Comparison of ENCODE assay signal across 8 cellular contexts in the genomic region with DNA sequence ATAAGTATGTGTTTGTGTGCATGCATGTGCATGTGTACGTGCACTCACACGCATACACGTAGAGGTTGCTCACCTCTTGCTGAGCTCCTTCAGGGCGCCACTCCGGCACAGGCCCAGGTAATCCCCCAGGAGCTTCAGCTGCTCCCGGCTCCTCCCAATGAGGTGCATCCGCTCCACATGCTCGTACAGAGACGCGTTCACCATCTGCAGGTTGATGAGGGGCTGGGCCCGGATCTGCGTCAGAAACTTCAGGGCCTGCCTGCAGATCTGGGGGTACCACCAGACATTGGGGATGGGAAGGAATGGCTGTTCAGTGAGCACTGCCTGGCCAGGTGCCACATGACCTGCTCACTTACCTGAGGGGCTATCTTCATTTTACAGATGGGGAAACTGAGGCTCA.
DNase-seq lines count a peak whose midpoint lies in the region; ATAC-seq and TF ChIP-seq lines count a peak whose summit lies in the region.
"Not testable (repeated sequence)": the region's sequence is repeated elsewhere in the genome, so short reads cannot be mapped to it uniquely, and the experiment has no call there.

No MANE protein-coding gene starts in this region.

- not testable (repeated sequence) for H3K4me3 Mint-ChIP-seq in Calu3 (ENCODE audit: low read depth, unreplicated experiment); activated CD8-positive, alpha-beta T cell treated with anti-CD3 and anti-CD28 coated beads, Interleukin-2, amount 10 ng/mL, durations not matched to agents 7 days and 5 days; activated naive CD8-positive, alpha-beta T cell treated with anti-CD3 and anti-CD28 coated beads, Interleukin-2, amount 10 ng/mL, durations not matched to agents 7 days and 5 days

- not testable (repeated sequence) for H3K9me2 ChIP-seq in PC-3 (replicated peaks; ENCODE audit: low read length)

- H3K27me3 Mint-ChIP-seq in Calu3 (ENCODE audit: unreplicated experiment); activated CD8-positive, alpha-beta T cell treated with anti-CD3 and anti-CD28 coated beads, Interleukin-2, amount 10 ng/mL, durations not matched to agents 7 days and 5 days (ENCODE audit: low read depth); activated naive CD8-positive, alpha-beta T cell treated with anti-CD3 and anti-CD28 coated beads, Interleukin-2, amount 10 ng/mL, durations not matched to agents 7 days and 5 days: not testable (repeated sequence)

- TF ChIP-seq EP300 in upper lobe of left lung (IDR thresholded peaks at IDR 0.05), result not testable (repeated sequence)

- H3K9me3 ChIP-seq in PC-3 (ENCODE audit: low read length); left ventricle myocardium inferior (replicated peaks); neutrophil; upper lobe of left lung: not testable (repeated sequence)

- H3K79me2 ChIP-seq in PC-3 (ENCODE audit: low read length), result not testable (repeated sequence)

- H3K9me3 Mint-ChIP-seq in Calu3 (ENCODE audit: low read depth, unreplicated experiment); activated CD8-positive, alpha-beta T cell treated with anti-CD3 and anti-CD28 coated beads, Interleukin-2, amount 10 ng/mL, durations not matched to agents 7 days and 5 days (ENCODE audit: insufficient read depth); activated naive CD8-positive, alpha-beta T cell treated with anti-CD3 and anti-CD28 coated beads, Interleukin-2, amount 10 ng/mL, durations not matched to agents 7 days and 5 days: not testable (repeated sequence)

- H3K4me1 ChIP-seq in PC-3 (ENCODE audit: insufficient read depth, low read length), result peaks cover 17% of the 10 kb centered on the region
- H3K4me1 ChIP-seq in left ventricle myocardium inferior, result peaks cover 17% of the 10 kb centered on the region
- H3K4me1 ChIP-seq in neutrophil (ENCODE audit: control insufficient read depth in 1 of 2, insufficient read depth in 1 of 2, low read depth in 1 of 2, low read length in 1 of 2), result peaks cover 44 to 50% of the 10 kb centered on the region in 2 experiments
- H3K4me1 ChIP-seq in upper lobe of left lung, result peaks cover 27 to 37% (median 31%) of the 10 kb centered on the region in 4 donors

- H3F3A ChIP-seq in PC-3 (ENCODE audit: low read length, unreplicated experiment), result not testable (repeated sequence)

- DNase-seq in Calu3; PC-3; activated CD8-positive, alpha-beta T cell treated with anti-CD3 and anti-CD28 coated beads, Interleukin-2, amount 10 ng/mL, durations not matched to agents 7 days and 5 days; activated naive CD8-positive, alpha-beta T cell treated with anti-CD3 and anti-CD28 coated beads, Interleukin-2, amount 10 ng/mL, durations not matched to agents 7 days and 5 days; left ventricle myocardium inferior; upper lobe of left lung: not testable (repeated sequence)
- DNase-seq in ecto neural progenitor cell (ENCODE audit: low spot score), result peak; percentile 38

- CTCF ChIA-PET in Calu3 (lab: Charles Lee); PC-3 (lab: Charles Lee); activated CD8-positive, alpha-beta T cell treated with anti-CD3 and anti-CD28 coated beads, Interleukin-2, amount 10 ng/mL, durations not matched to agents 7 days and 5 days (lab: Charles Lee): not testable (repeated sequence)

- H3K27me3 ChIP-seq in PC-3 (ENCODE audit: low read length); left ventricle myocardium inferior (ENCODE audit: low read depth); neutrophil; upper lobe of left lung: not testable (repeated sequence)

- ATAC-seq in PC-3; activated CD8-positive, alpha-beta T cell treated with anti-CD3 and anti-CD28 coated beads, Interleukin-2, amount 10 ng/mL, durations not matched to agents 7 days and 5 days; upper lobe of left lung (ENCODE audit: low FRiP score in 2 of 2): not testable (repeated sequence)
- ATAC-seq in activated naive CD8-positive, alpha-beta T cell treated with anti-CD3 and anti-CD28 coated beads, Interleukin-2, amount 10 ng/mL, durations not matched to agents 7 days and 5 days (ENCODE audit: low read depth), result peak; percentile 3

- peaks cover 20% of the 10 kb centered on the region for H3K4me1 Mint-ChIP-seq in Calu3 (ENCODE audit: low read depth, unreplicated experiment)
- H3K4me1 Mint-ChIP-seq in activated CD8-positive, alpha-beta T cell treated with anti-CD3 and anti-CD28 coated beads, Interleukin-2, amount 10 ng/mL, durations not matched to agents 7 days and 5 days (ENCODE audit: low read depth), result peaks cover 44% of the 10 kb centered on the region
- peaks cover 20% of the 10 kb centered on the region for H3K4me1 Mint-ChIP-seq in activated naive CD8-positive, alpha-beta T cell treated with anti-CD3 and anti-CD28 coated beads, Interleukin-2, amount 10 ng/mL, durations not matched to agents 7 days and 5 days

- H3K4me3 ChIP-seq in PC-3 (ENCODE audit: low read length); left ventricle myocardium inferior; neutrophil (ENCODE audit: low read depth in 1 of 2, low read length in 1 of 2); upper lobe of left lung: not testable (repeated sequence)

- intact Hi-C loops in Calu3 (cut with micrococcal nuclease; ENCODE audit: unreplicated experiment); PC-3 (cut with micrococcal nuclease); left ventricle myocardium inferior (cut with micrococcal nuclease): not testable (repeated sequence)

- TF ChIP-seq POLR2A in upper lobe of left lung (IDR thresholded peaks at IDR 0.05), result not testable (repeated sequence)

- TF ChIP-seq CTCF in Calu3 (IDR thresholded peaks at IDR 0.05; ENCODE audit: unreplicated experiment); PC-3 (conservative IDR thresholded peaks at IDR 0.05; ENCODE audit: low read depth, low read length); left ventricle myocardium inferior (IDR thresholded peaks at IDR 0.05; ENCODE audit: borderline replicate concordance); neutrophil (IDR thresholded peaks at IDR 0.05); upper lobe of left lung (IDR thresholded peaks at IDR 0.05): not testable (repeated sequence)

- not testable (repeated sequence) for H3K36me3 ChIP-seq in PC-3 (ENCODE audit: low read depth, low read length)
- peaks cover 41% of the 10 kb centered on the region for H3K36me3 ChIP-seq in left ventricle myocardium inferior
- H3K36me3 ChIP-seq in neutrophil, result peaks cover 57% of the 10 kb centered on the region
- peaks cover 0 to 36% (median 14%) of the 10 kb centered on the region in 4 donors for H3K36me3 ChIP-seq in upper lobe of left lung

- peaks cover 21% of the 10 kb centered on the region for H3K36me3 Mint-ChIP-seq in Calu3 (ENCODE audit: insufficient read depth, unreplicated experiment)
- peaks cover 27% of the 10 kb centered on the region for H3K36me3 Mint-ChIP-seq in activated CD8-positive, alpha-beta T cell treated with anti-CD3 and anti-CD28 coated beads, Interleukin-2, amount 10 ng/mL, durations not matched to agents 7 days and 5 days (ENCODE audit: low read depth)
- peaks cover 21% of the 10 kb centered on the region for H3K36me3 Mint-ChIP-seq in activated naive CD8-positive, alpha-beta T cell treated with anti-CD3 and anti-CD28 coated beads, Interleukin-2, amount 10 ng/mL, durations not matched to agents 7 days and 5 days

- POLR2A ChIA-PET in PC-3 (lab: Charles Lee; ENCODE audit: unreplicated experiment); activated CD8-positive, alpha-beta T cell treated with anti-CD3 and anti-CD28 coated beads, Interleukin-2, amount 10 ng/mL, durations not matched to agents 7 days and 5 days (lab: Charles Lee); activated naive CD8-positive, alpha-beta T cell treated with anti-CD3 and anti-CD28 coated beads, Interleukin-2, amount 10 ng/mL, durations not matched to agents 7 days and 5 days (lab: Charles Lee): not testable (repeated sequence)

- 87 to 93% methylated on average over 5 to 10 of the region's 12 CpGs for WGBS in upper lobe of left lung, 2 donors

- not testable (repeated sequence) for H2AFZ ChIP-seq in PC-3 (ENCODE audit: low read length)

- not testable (repeated sequence) for H3K4me2 ChIP-seq in PC-3 (ENCODE audit: low read length)

- H3K27ac Mint-ChIP-seq in Calu3 (ENCODE audit: unreplicated experiment), result peak overlapping the region; percentile 74
- H3K27ac Mint-ChIP-seq in activated CD8-positive, alpha-beta T cell treated with anti-CD3 and anti-CD28 coated beads, Interleukin-2, amount 10 ng/mL, durations not matched to agents 7 days and 5 days, result peak overlapping the region; percentile 80
- H3K27ac Mint-ChIP-seq in activated naive CD8-positive, alpha-beta T cell treated with anti-CD3 and anti-CD28 coated beads, Interleukin-2, amount 10 ng/mL, durations not matched to agents 7 days and 5 days, result not testable (repeated sequence)

- not testable (repeated sequence) for H3K9ac ChIP-seq in PC-3 (ENCODE audit: low read length)

- H3K27ac ChIP-seq in PC-3 (ENCODE audit: low read length) (peak overlapping the region; percentile 61), left ventricle myocardium inferior (replicated peaks) (peak overlapping the region; percentile 70), neutrophil (peak overlapping the region; percentile 87), upper lobe of left lung (peak overlapping the region in 3 of 4 donors; percentile 70 to 87 (median 83))

- H4K20me1 ChIP-seq in PC-3 (ENCODE audit: low read length), result not testable (repeated sequence)

- not testable (repeated sequence) for BruUV-seq in Calu3 (replicated peaks; lab: Mats Ljungman, UMichigan); PC-3 (replicated peaks; lab: Mats Ljungman, UMichigan)
